In the genomic region with DNA sequence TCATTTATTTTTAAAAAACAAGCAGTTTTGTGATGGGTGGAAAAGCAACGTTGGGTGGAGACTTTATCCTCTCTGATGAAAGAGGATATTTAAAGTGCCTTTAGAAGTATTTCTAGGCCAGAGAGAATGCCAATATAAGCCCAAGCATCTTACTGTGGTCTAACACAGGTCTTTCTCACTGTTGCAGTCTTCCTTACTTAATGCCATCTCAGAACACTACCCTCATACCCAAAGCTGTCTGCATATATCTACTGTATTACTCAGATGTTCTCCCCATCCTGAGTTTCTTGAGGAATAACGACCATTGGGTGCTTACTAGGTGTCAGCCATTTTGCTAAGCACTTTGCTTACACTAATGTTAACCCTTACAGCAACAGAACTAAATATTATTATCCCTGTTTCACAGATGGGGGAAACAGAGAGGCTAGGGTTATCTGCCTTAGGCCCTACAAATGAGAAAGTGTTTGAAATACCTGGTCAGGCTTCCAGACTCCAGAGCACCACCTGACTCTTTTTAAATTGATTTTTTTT, we compare ENCODE assay signal across 1 cellular context.
TF ChIP-seq lines count a peak whose summit lies in the region.

No MANE protein-coding gene starts in this region.

TF ChIP-seq in H1, 55 proteins besides CTCF, POLR2A, EP300 and RAD21:
- peak; percentile 65; the same call in 1 of the 2 replicates for TF ChIP-seq YY1 (IDR thresholded peaks at IDR 0.05; ENCODE audit: low read depth, low read length)
- no peak for TF ChIP-seq CHD1 (IDR thresholded peaks at IDR 0.05; ENCODE audit: low read depth, low read length)
TF ChIP-seq in H1: peak in this region for 1.
